In genomic region chr4:99447079-99447478, GRCh38 we compare ENCODE assay signal across 9 cellular contexts. TPM values are rescaled to one million over a fixed set of nuclear protein-coding genes. Genes with fewer than 3 reads are reported as not detected.
A peak's percentile ranks its signal among the peaks of the same experiment; 100 is the strongest.
DNase-seq lines count a peak whose midpoint lies in the region; ATAC-seq and TF ChIP-seq lines count a peak whose summit lies in the region.
"Had no signal": no experiment of that assay in that cellular context is flagged by ENCODE, and none has a peak within 500 bp of the region (broad histone marks: within the 10 kb centered on the region; RNA-seq: fewer than 3 reads in every experiment).

No MANE protein-coding gene starts in this region.

- H3K9me3 Mint-ChIP-seq in activated CD8-positive, alpha-beta T cell treated with anti-CD3 and anti-CD28 coated beads, Interleukin-2, amount 10 ng/mL, durations not matched to agents 7 days and 5 days (ENCODE audit: insufficient read depth) = peaks cover 8% of the 10 kb centered on the region

- intact Hi-C loops in esophagus muscularis mucosa (cut with DNase I) = no loop called here

- H3K27ac Mint-ChIP-seq in activated CD8-positive, alpha-beta T cell treated with anti-CD3 and anti-CD28 coated beads, Interleukin-2, amount 10 ng/mL, durations not matched to agents 7 days and 5 days = no peak overlapping the region

- peaks cover 7% of the 10 kb centered on the region for H3K27me3 Mint-ChIP-seq in activated CD8-positive, alpha-beta T cell treated with anti-CD3 and anti-CD28 coated beads, Interleukin-2, amount 10 ng/mL, durations not matched to agents 7 days and 5 days (ENCODE audit: low read depth)

- no peak for TF ChIP-seq EP300 in esophagus muscularis mucosa (IDR thresholded peaks at IDR 0.05)

- no peak for TF ChIP-seq CTCF in AG04449 (IDR thresholded peaks at IDR 0.05; ENCODE audit: insufficient read depth, low read length, missing control alignments)
- no peak for TF ChIP-seq CTCF in esophagus muscularis mucosa (IDR thresholded peaks at IDR 0.05)

- no peaks in the 10 kb centered on the region for H3K27me3 ChIP-seq in esophagus muscularis mucosa
- H3K27me3 ChIP-seq: cardiac muscle cell had no signal

- no peaks in the 10 kb centered on the region for H3K36me3 Mint-ChIP-seq in activated CD8-positive, alpha-beta T cell treated with anti-CD3 and anti-CD28 coated beads, Interleukin-2, amount 10 ng/mL, durations not matched to agents 7 days and 5 days (ENCODE audit: low read depth)

- 8% methylated on average over 3 of the region's 3 CpGs for WGBS in esophagus muscularis mucosa

- ATAC-seq in GM19324 (IDR thresholded peaks at IDR 0.05; ENCODE audit: low FRiP score, unreplicated experiment) (peak; percentile 77), HG03139 (IDR thresholded peaks at IDR 0.05; ENCODE audit: unreplicated experiment) (peak; percentile 93)
- no peak for ATAC-seq in activated CD8-positive, alpha-beta T cell treated with anti-CD3 and anti-CD28 coated beads, Interleukin-2, amount 10 ng/mL, durations not matched to agents 7 days and 5 days

- H3K4me1 ChIP-seq in esophagus muscularis mucosa = peaks cover 0 to 14% (median 12%) of the 10 kb centered on the region in 4 donors

- H3K4me1 Mint-ChIP-seq in activated CD8-positive, alpha-beta T cell treated with anti-CD3 and anti-CD28 coated beads, Interleukin-2, amount 10 ng/mL, durations not matched to agents 7 days and 5 days (ENCODE audit: low read depth) = peaks cover 3% of the 10 kb centered on the region

- peak overlapping the region in 1 of 4 donors; percentile 41 for H3K27ac ChIP-seq in esophagus muscularis mucosa (replicated peaks in 1 of 4)
- H3K27ac ChIP-seq: cardiac muscle cell had no signal

- CTCF ChIA-PET in AG04449 (lab: Yijun Ruan, JAX) = no interaction called here
- CTCF ChIA-PET in activated CD8-positive, alpha-beta T cell treated with anti-CD3 and anti-CD28 coated beads, Interleukin-2, amount 10 ng/mL, durations not matched to agents 7 days and 5 days (lab: Charles Lee) = interaction anchor here (1.3 kb wide), 1 partner anchor 17 kb away, joined by 3 read pairs; no protein-coding TSS in a partner anchor

- no peak for TF ChIP-seq POLR2A in esophagus muscularis mucosa (IDR thresholded peaks at IDR 0.05; ENCODE audit: low read depth)

- no peak overlapping the region for H3K4me3 ChIP-seq in AG04449 (ENCODE audit: low read depth, low read length)
- no peak overlapping the region for H3K4me3 ChIP-seq in esophagus muscularis mucosa
- H3K4me3 ChIP-seq: cardiac muscle cell had no signal

- H3K9me3 ChIP-seq in esophagus muscularis mucosa = peaks cover 0 to 8% (median 2%) of the 10 kb centered on the region in 4 donors

- POLR2A ChIA-PET in AG04449 (lab: Yijun Ruan, JAX) = no interaction called here
- POLR2A ChIA-PET in activated CD8-positive, alpha-beta T cell treated with anti-CD3 and anti-CD28 coated beads, Interleukin-2, amount 10 ng/mL, durations not matched to agents 7 days and 5 days (lab: Charles Lee) = no interaction called here

- no peak overlapping the region for H3K4me3 Mint-ChIP-seq in activated CD8-positive, alpha-beta T cell treated with anti-CD3 and anti-CD28 coated beads, Interleukin-2, amount 10 ng/mL, durations not matched to agents 7 days and 5 days

- no peaks in the 10 kb centered on the region for H3K36me3 ChIP-seq in esophagus muscularis mucosa
- H3K36me3 ChIP-seq: cardiac muscle cell had no signal

- DNase-seq in AG04449 (ENCODE audit: low read depth, low spot score) (peak; percentile 4), myocyte (ENCODE audit: low read depth) (peak; percentile 75), GM19238 (ENCODE audit: insufficient read length, low spot score) (no peak), esophagus muscularis mucosa (ENCODE audit: extremely low spot score) (no peak), activated gamma-delta T cell treated with Interleukin-2 at 50 U/mL for 16 hours (no peak)
- peak; percentile 21 for DNase-seq in activated CD8-positive, alpha-beta T cell treated with anti-CD3 and anti-CD28 coated beads, Interleukin-2, amount 10 ng/mL, durations not matched to agents 7 days and 5 days

RNA-seq across cellular contexts. Expression of gene ADH7, which starts 11.9 kb away (rescaled TPM):
- not detected for total RNA-seq in activated CD8-positive, alpha-beta T cell treated with anti-CD3 and anti-CD28 coated beads, Interleukin-2, amount 10 ng/mL, durations not matched to agents 7 days and 5 days
- total RNA-seq in myocyte (not detected in 2 replicates), esophagus muscularis mucosa (not detected)
- not detected for polyA plus RNA-seq in myocyte (2012)
- total RNA-seq: cardiac muscle cell had no signal
- polyA plus RNA-seq: cardiac muscle cell had no signal

Comparison
In these comparisons a context has a peak if more than half of its experiments do, and no peak if none do; other contexts are left out.
1. DNase-seq: peak in AG04449 (single experiment), activated CD8-positive, alpha-beta T cell treated with anti-CD3 and anti-CD28 coated beads, Interleukin-2, amount 10 ng/mL, durations not matched to agents 7 days and 5 days (single experiment) and myocyte (single experiment); none in GM19238 (single experiment), esophagus muscularis mucosa (single experiment) and activated gamma-delta T cell treated with Interleukin-2 at 50 U/mL for 16 hours (single experiment).